In genomic region chr6:56795852-56796532, GRCh38 we compare ENCODE assay signal across 11 cellular contexts.
DNase-seq lines count a peak whose midpoint lies in the region; ATAC-seq, FAIRE-seq and TF ChIP-seq lines count a peak whose summit lies in the region.
"Had no signal": no experiment of that assay in that cellular context is flagged by ENCODE, and none has a peak within 500 bp of the region (broad histone marks: within the 10 kb centered on the region; RNA-seq: fewer than 3 reads in every experiment).

No MANE protein-coding gene starts in this region.

- H3K9me3 ChIP-seq in SJSA1 (replicated peaks) (no peaks in the 10 kb centered on the region), keratinocyte (ENCODE audit: control insufficient read depth, low read depth, low read length) (no peaks in the 10 kb centered on the region)
- H3K9me3 ChIP-seq: uterus had no signal

- H3K27ac Mint-ChIP-seq in activated T-helper 2 cell treated with anti-CD3 and anti-CD28 coated beads, Interferon-gamma antibody, Interleukin-2, Interleukin-4, amounts not matched to agents 10 μg/mL and 5 μg/mL and 100 μg/mL, durations not matched to agents 14 hours and 24 hours and 36 hours: no peak overlapping the region
- H3K27ac Mint-ChIP-seq in CD14-positive monocyte: no peak overlapping the region

- H3K36me3 Mint-ChIP-seq in activated T-helper 2 cell treated with anti-CD3 and anti-CD28 coated beads, Interferon-gamma antibody, Interleukin-2, Interleukin-4, amounts not matched to agents 10 μg/mL and 5 μg/mL and 100 μg/mL, durations not matched to agents 14 hours and 24 hours and 36 hours (ENCODE audit: low read depth): no peaks in the 10 kb centered on the region
- no peaks in the 10 kb centered on the region for H3K36me3 Mint-ChIP-seq in CD14-positive monocyte

- peak; percentile 55 for ATAC-seq in HG02610 (IDR thresholded peaks at IDR 0.05; ENCODE audit: unreplicated experiment)

- no peaks in the 10 kb centered on the region for H4K20me1 ChIP-seq in keratinocyte (ENCODE audit: control insufficient read depth, extremely low read depth, insufficient read depth, low read length)

- H3K9me3 Mint-ChIP-seq in activated T-helper 2 cell treated with anti-CD3 and anti-CD28 coated beads, Interferon-gamma antibody, Interleukin-2, Interleukin-4, amounts not matched to agents 10 μg/mL and 5 μg/mL and 100 μg/mL, durations not matched to agents 14 hours and 24 hours and 36 hours: no peaks in the 10 kb centered on the region
- H3K9me3 Mint-ChIP-seq in CD14-positive monocyte: no peaks in the 10 kb centered on the region

- no peak overlapping the region for H3K9ac ChIP-seq in keratinocyte (ENCODE audit: control insufficient read depth, extremely low read depth, insufficient read depth, low read length)

- intact Hi-C loops in activated T-helper 2 cell treated with anti-CD3 and anti-CD28 coated beads, Interferon-gamma antibody, Interleukin-2, Interleukin-4, amounts not matched to agents 10 μg/mL and 5 μg/mL and 100 μg/mL, durations not matched to agents 14 hours and 24 hours and 36 hours (cut with micrococcal nuclease): no loop called here
- intact Hi-C loops in CD14-positive monocyte (cut with micrococcal nuclease): no loop called here

- H3K4me3 Mint-ChIP-seq in activated T-helper 2 cell treated with anti-CD3 and anti-CD28 coated beads, Interferon-gamma antibody, Interleukin-2, Interleukin-4, amounts not matched to agents 10 μg/mL and 5 μg/mL and 100 μg/mL, durations not matched to agents 14 hours and 24 hours and 36 hours (ENCODE audit: low read depth): no peak overlapping the region
- no peak overlapping the region for H3K4me3 Mint-ChIP-seq in CD14-positive monocyte

- H3K9me1 ChIP-seq in keratinocyte (ENCODE audit: control insufficient read depth, extremely low read depth, insufficient read depth, low read length): no peaks in the 10 kb centered on the region

- DNase-seq in GM04503 (ENCODE audit: low read depth): peak; percentile 45
- peak in 1 of 2 experiments; percentile 51 for DNase-seq in SJSA1 (ENCODE audit: low read depth in 1 of 2, low spot score in 2 of 2)
- DNase-seq in keratinocyte (ENCODE audit: low read depth, low spot score): no peak
- no peak for DNase-seq in stimulated activated CD4-positive, alpha-beta T cell treated with anti-CD3 and anti-CD28 coated beads, Interleukin-2, amount 100 ng/mL, for 24 hours
- no peak for DNase-seq in activated T-helper 2 cell treated with anti-CD3 and anti-CD28 coated beads, Interferon-gamma antibody, Interleukin-2, Interleukin-4, amounts not matched to agents 10 μg/mL and 5 μg/mL and 100 μg/mL, durations not matched to agents 14 hours and 24 hours and 36 hours (ENCODE audit: low spot score)
- DNase-seq in CD14-positive monocyte (ENCODE audit: low spot score): no peak
- DNase-seq in NK-92 (lab: John Stamatoyannopoulos, UW; ENCODE audit: unreplicated experiment): no peak
- DNase-seq: NCI-H187 treated with DMSO at 0.1 percent for 48 hours, uterus had no signal

- peaks cover 5% of the 10 kb centered on the region for H3K27me3 Mint-ChIP-seq in activated T-helper 2 cell treated with anti-CD3 and anti-CD28 coated beads, Interferon-gamma antibody, Interleukin-2, Interleukin-4, amounts not matched to agents 10 μg/mL and 5 μg/mL and 100 μg/mL, durations not matched to agents 14 hours and 24 hours and 36 hours (ENCODE audit: low read depth)
- H3K27me3 Mint-ChIP-seq in CD14-positive monocyte (ENCODE audit: low read depth in 3 of 3): no peaks in the 10 kb centered on the region
- H3K27me3 Mint-ChIP-seq: brain had no signal

- dilution Hi-C loops in keratinocyte (cut with MboI; ENCODE audit: extremely low pct_ligation_motif_present, low sequenced_read_pairs): no loop called here

- H3K4me1 ChIP-seq in SJSA1 (replicated peaks) (peaks cover 36% of the 10 kb centered on the region), keratinocyte (ENCODE audit: control insufficient read depth, extremely low read depth, insufficient read depth, low read length) (peaks cover 14% of the 10 kb centered on the region)

- H2AFZ ChIP-seq in keratinocyte (ENCODE audit: control insufficient read depth, low read length): no peak overlapping the region

- H3K79me2 ChIP-seq in keratinocyte (ENCODE audit: control insufficient read depth, insufficient read depth, low read length): no peaks in the 10 kb centered on the region

- TF ChIP-seq CTCF in keratinocyte (optimal IDR thresholded peaks at IDR 0.05 in 1 of 3, IDR thresholded peaks at IDR 0.05 in 1 of 3, conservative IDR thresholded peaks at IDR 0.05 in 1 of 3; ENCODE audit: extremely low read depth in 1 of 3, insufficient read depth in 2 of 3, low read length in 3 of 3) (no peak), CD14-positive monocyte (IDR thresholded peaks at IDR 0.05) (no peak)

- H3K27ac ChIP-seq in SJSA1 (peak overlapping the region; percentile 14), keratinocyte (ENCODE audit: control insufficient read depth, insufficient read depth, low read length) (no peak overlapping the region)
- H3K27ac ChIP-seq: uterus had no signal

- H3K36me3 ChIP-seq in SJSA1 (no peaks in the 10 kb centered on the region), keratinocyte (ENCODE audit: control insufficient read depth in 2 of 2, extremely low read depth in 1 of 2, insufficient read depth in 2 of 2, low read length in 2 of 2) (no peaks in the 10 kb centered on the region)
- H3K36me3 ChIP-seq: uterus had no signal

- no peak for FAIRE-seq in keratinocyte (lab: Jason Lieb, UNC)

- H3K4me1 Mint-ChIP-seq in activated T-helper 2 cell treated with anti-CD3 and anti-CD28 coated beads, Interferon-gamma antibody, Interleukin-2, Interleukin-4, amounts not matched to agents 10 μg/mL and 5 μg/mL and 100 μg/mL, durations not matched to agents 14 hours and 24 hours and 36 hours (ENCODE audit: low read depth): no peaks in the 10 kb centered on the region
- H3K4me1 Mint-ChIP-seq in CD14-positive monocyte: peaks cover 10% of the 10 kb centered on the region

- H3K4me2 ChIP-seq in keratinocyte (ENCODE audit: control insufficient read depth, extremely low read depth, insufficient read depth, low read depth, low read length): peak overlapping the region; percentile 44

- H3K4me3 ChIP-seq in SJSA1: no peak overlapping the region
- H3K4me3 ChIP-seq in keratinocyte (ENCODE audit: control insufficient read depth in 2 of 3, extremely low read depth in 1 of 3, insufficient read depth in 2 of 3, low read depth in 1 of 3, low read length in 3 of 3): no peak overlapping the region
- H3K4me3 ChIP-seq: uterus had no signal

- no peaks in the 10 kb centered on the region for H3K27me3 ChIP-seq in SJSA1 (replicated peaks)
- H3K27me3 ChIP-seq in keratinocyte (ENCODE audit: control insufficient read depth, extremely low read depth, insufficient read depth, low read length): no peaks in the 10 kb centered on the region
- H3K27me3 ChIP-seq: uterus had no signal
